1 cellular context compared by ENCODE assay signal in the genomic region with DNA sequence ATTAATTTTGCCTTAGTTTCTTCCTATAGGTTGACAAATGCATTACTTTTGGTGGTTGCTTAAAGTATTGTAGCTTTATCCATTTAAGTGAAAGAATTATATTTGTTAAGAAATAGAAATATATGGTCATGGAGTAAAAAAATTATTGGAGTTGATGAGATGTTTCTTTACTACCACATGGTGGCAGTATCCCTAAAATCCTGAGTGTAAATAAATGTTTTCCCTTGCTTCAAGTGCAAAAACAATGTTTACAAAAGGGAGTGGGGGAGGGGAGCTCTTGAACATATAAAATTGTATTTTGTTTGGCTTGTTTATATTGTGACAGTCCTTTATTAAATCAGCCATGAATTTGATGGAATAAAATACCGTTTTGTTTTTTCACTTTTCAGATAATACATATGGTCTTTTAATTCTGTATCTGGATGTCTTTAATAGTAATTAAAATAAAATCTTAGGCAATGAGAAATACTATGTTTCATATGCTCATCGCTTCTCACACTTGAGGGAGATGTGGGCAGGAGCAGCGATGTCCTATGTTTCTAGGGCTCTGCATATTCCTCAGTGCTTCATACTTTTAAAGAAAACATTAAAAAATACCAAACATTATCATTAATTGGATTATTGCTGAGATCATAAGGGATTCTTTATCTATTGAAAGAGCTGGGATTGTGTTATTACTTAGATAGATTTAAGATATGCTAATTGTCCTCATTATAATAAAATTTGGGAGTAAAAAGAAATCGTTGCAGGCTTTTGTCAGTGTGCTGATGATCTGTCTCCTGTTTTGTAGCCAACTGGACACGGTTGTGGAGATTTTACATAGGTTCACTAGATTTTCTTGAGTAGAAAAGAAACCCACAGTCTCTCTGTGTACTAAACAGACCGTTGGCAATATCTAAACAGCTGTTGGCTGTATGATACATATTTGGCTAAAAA.
TF ChIP-seq lines count a peak whose summit lies in the region.

No MANE protein-coding gene starts in this region.

TF ChIP-seq in SK-N-SH treated with all-trans-retinoic acid at 6 μM for 48 hours, 23 proteins besides CTCF, POLR2A, EP300 and RAD21 (continued from another document):
- TF ChIP-seq, protein P1, sequence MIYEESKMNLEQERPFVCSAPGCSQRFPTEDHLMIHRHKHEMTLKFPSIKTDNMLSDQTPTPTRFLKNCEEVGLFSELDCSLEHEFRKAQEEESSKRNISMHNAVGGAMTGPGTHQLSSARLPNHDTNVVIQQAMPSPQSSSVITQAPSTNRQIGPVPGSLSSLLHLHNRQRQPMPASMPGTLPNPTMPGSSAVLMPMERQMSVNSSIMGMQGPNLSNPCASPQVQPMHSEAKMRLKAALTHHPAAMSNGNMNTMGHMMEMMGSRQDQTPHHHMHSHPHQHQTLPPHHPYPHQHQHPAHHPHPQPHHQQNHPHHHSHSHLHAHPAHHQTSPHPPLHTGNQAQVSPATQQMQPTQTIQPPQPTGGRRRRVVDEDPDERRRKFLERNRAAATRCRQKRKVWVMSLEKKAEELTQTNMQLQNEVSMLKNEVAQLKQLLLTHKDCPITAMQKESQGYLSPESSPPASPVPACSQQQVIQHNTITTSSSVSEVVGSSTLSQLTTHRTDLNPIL (CRISPR knock-in tag; IDR thresholded peaks at IDR 0.05; ENCODE audit: low read depth) = no peak
